1 cellular context compared by ENCODE assay signal in the genomic region with DNA sequence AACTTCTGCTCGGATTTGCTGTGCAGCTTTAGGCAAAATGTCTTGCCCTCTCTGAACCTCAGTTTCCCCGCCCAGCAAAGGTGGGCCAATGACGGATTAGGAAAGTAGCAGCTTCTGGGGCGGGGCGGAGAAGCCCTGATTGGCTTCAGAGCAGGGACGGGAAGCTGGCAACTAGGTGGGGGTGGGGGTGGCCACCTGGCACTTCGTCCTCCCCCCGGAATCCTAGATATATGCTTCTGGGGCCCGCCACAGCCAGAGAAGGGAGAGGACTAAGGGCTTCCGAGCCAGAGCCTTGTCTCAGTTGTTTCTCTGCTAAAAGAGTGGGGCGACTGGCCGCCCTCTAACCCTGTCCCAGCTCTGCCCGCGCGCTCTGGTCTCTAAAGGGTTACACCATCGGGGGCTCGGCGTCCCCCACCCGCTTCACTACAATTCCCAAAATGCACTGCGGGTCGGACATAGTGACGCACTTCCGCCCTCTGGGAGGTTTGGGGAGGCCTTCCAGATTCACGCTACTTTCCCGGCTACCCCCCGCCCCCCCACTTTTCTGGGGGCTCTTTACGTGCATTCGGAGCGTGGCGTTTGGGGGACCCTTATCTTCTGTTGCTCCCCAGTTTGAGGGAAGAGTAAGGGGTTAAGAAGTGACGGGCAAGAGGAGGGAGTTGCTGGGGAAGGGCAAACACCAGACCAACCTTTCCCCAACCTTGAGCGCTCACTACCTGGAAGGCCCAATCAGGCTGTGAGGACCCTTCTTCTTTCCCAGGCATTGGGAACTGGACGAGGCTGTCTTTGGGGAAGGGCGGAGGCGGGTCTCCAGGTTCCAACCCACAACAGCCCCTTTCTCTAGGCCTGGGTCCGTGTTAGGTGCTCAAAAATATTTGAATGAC.
TF ChIP-seq lines count a peak whose summit lies in the region.

No MANE protein-coding gene starts in this region.

TF ChIP-seq in HepG2, 621 proteins besides CTCF, POLR2A, EP300 and RAD21 (continued from another document and continues in another):
- TF ChIP-seq, protein P1, sequence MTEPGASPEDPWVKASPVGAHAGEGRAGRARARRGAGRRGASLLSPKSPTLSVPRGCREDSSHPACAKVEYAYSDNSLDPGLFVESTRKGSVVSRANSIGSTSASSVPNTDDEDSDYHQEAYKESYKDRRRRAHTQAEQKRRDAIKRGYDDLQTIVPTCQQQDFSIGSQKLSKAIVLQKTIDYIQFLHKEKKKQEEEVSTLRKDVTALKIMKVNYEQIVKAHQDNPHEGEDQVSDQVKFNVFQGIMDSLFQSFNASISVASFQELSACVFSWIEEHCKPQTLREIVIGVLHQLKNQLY (CRISPR knock-in tag; IDR thresholded peaks at IDR 0.05): 0 out of 2 replicates have a peak, but pooled peaks have one; percentile 23
- TF ChIP-seq PITX1 (CRISPR knock-in tag; IDR thresholded peaks at IDR 0.05) (peak; percentile 21; the same call in 1 of the 2 replicates), SMYD3 (CRISPR knock-in tag; IDR thresholded peaks at IDR 0.05) (0 out of 2 replicates have a peak, but pooled peaks have one; percentile 35), HCFC1 (IDR thresholded peaks at IDR 0.05; ENCODE audit: low read depth, low read length) (peak; percentile 90), CBFB (CRISPR knock-in tag; IDR thresholded peaks at IDR 0.05) (peak; percentile 60; the same call in 1 of the 2 replicates), ZNF878 (CRISPR knock-in tag; IDR thresholded peaks at IDR 0.05) (peak; percentile 54; the same call in 1 of the 2 replicates), GATAD2A (CRISPR knock-in tag; IDR thresholded peaks at IDR 0.05) (peak; percentile 65), GATAD1 (CRISPR knock-in tag; IDR thresholded peaks at IDR 0.05) (peak; percentile 85), MEIS2 (CRISPR knock-in tag; IDR thresholded peaks at IDR 0.05) (peak; percentile 86; the same call in 1 of the 2 replicates), ZNF558 (CRISPR knock-in tag; IDR thresholded peaks at IDR 0.05; ENCODE audit: borderline replicate concordance) (no peak), GABPA (IDR thresholded peaks at IDR 0.05; ENCODE audit: low read depth, low read length) (peak; percentile 80), GABPA (CRISPR knock-in tag; IDR thresholded peaks at IDR 0.05; ENCODE audit: low read depth) (peak; percentile 96), NCOA2 (CRISPR knock-in tag; IDR thresholded peaks at IDR 0.05) (peak; percentile 47), NCOA5 (CRISPR knock-in tag; IDR thresholded peaks at IDR 0.05) (no peak), NFE2 (CRISPR knock-in tag; IDR thresholded peaks at IDR 0.05) (no peak), ZNF326 (CRISPR knock-in tag; IDR thresholded peaks at IDR 0.05; ENCODE audit: borderline replicate concordance) (0 out of 2 replicates have a peak, but pooled peaks have one; percentile 20), YEATS4 (CRISPR knock-in tag; IDR thresholded peaks at IDR 0.05; ENCODE audit: borderline replicate concordance) (peak; percentile 73), ZNF672 (CRISPR knock-in tag; IDR thresholded peaks at IDR 0.05) (no peak), PHF5A (CRISPR knock-in tag; IDR thresholded peaks at IDR 0.05; ENCODE audit: low read depth, unreplicated experiment) (peak; percentile 70), ZNF274 (CRISPR knock-in tag; IDR thresholded peaks at IDR 0.05) (0 out of 2 replicates have a peak, but pooled peaks have one; percentile 41), HNRNPUL1 (IDR thresholded peaks at IDR 0.05; ENCODE audit: low read depth, low read length) (no peak), ZNF883 (CRISPR knock-in tag; IDR thresholded peaks at IDR 0.05; ENCODE audit: not compliant biosample characterization) (no peak), ZNF629 (CRISPR knock-in tag; conservative IDR thresholded peaks at IDR 0.05) (peak; percentile 22; the same call in 1 of the 2 replicates), MTA3 (CRISPR knock-in tag; IDR thresholded peaks at IDR 0.05) (no peak), TBL1XR1 (IDR thresholded peaks at IDR 0.05; ENCODE audit: borderline replicate concordance, low read length, partially characterized antibody) (peak; percentile 44), ZNF235 (CRISPR knock-in tag; IDR thresholded peaks at IDR 0.05; ENCODE audit: borderline replicate concordance) (peak; percentile 11; the same call in 1 of the 2 replicates), HDAC6 (IDR thresholded peaks at IDR 0.05; ENCODE audit: low read depth, low read length) (no peak), SATB2 (CRISPR knock-in tag; IDR thresholded peaks at IDR 0.05) (no peak), NRL (CRISPR knock-in tag; IDR thresholded peaks at IDR 0.05; ENCODE audit: borderline replicate concordance) (0 out of 2 replicates have a peak, but pooled peaks have one; percentile 59), KDM1A (CRISPR knock-in tag; IDR thresholded peaks at IDR 0.05) (peak; percentile 91), TSC22D2 (CRISPR knock-in tag; IDR thresholded peaks at IDR 0.05; ENCODE audit: borderline replicate concordance) (0 out of 2 replicates have a peak, but pooled peaks have one; percentile 46), STAG1 (CRISPR knock-in tag; IDR thresholded peaks at IDR 0.05) (no peak; the same call in 1 of the 2 replicates), FOXA3 (CRISPR knock-in tag; IDR thresholded peaks at IDR 0.05) (peak; percentile 37; the same call in 1 of the 2 replicates), CEBPG (CRISPR knock-in tag; IDR thresholded peaks at IDR 0.05) (0 out of 2 replicates have a peak, but pooled peaks have one; percentile 23), GABPB1 (CRISPR knock-in tag; IDR thresholded peaks at IDR 0.05) (peak; percentile 95), ZNF781 (CRISPR knock-in tag; IDR thresholded peaks at IDR 0.05; ENCODE audit: borderline replicate concordance, not compliant biosample characterization) (peak; percentile 68), XRCC5 (optimal IDR thresholded peaks at IDR 0.05; ENCODE audit: low read length) (peak; percentile 30), KLF16 (CRISPR knock-in tag; IDR thresholded peaks at IDR 0.05) (peak in 1 of 2 experiments; percentile 70; a peak in 1 of 4 replicates), PAF1 (CRISPR knock-in tag; IDR thresholded peaks at IDR 0.05) (0 out of 2 replicates have a peak, but pooled peaks have one; percentile 76), ZFP1 (CRISPR knock-in tag; IDR thresholded peaks at IDR 0.05) (no peak), DMAP1 (CRISPR knock-in tag; IDR thresholded peaks at IDR 0.05) (no peak)
- TF ChIP-seq, protein P2, sequence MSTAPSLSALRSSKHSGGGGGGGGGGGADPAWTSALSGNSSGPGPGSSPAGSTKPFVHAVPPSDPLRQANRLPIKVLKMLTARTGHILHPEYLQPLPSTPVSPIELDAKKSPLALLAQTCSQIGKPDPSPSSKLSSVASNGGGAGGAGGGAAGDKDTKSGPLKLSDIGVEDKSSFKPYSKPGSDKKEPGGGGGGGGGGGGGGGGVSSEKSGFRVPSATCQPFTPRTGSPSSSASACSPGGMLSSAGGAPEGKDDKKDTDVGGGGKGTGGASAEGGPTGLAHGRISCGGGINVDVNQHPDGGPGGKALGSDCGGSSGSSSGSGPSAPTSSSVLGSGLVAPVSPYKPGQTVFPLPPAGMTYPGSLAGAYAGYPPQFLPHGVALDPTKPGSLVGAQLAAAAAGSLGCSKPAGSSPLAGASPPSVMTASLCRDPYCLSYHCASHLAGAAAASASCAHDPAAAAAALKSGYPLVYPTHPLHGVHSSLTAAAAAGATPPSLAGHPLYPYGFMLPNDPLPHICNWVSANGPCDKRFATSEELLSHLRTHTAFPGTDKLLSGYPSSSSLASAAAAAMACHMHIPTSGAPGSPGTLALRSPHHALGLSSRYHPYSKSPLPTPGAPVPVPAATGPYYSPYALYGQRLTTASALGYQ (CRISPR knock-in tag; IDR thresholded peaks at IDR 0.05): 0 out of 2 replicates have a peak, but pooled peaks have one; percentile 22
- TF ChIP-seq, protein P3, sequence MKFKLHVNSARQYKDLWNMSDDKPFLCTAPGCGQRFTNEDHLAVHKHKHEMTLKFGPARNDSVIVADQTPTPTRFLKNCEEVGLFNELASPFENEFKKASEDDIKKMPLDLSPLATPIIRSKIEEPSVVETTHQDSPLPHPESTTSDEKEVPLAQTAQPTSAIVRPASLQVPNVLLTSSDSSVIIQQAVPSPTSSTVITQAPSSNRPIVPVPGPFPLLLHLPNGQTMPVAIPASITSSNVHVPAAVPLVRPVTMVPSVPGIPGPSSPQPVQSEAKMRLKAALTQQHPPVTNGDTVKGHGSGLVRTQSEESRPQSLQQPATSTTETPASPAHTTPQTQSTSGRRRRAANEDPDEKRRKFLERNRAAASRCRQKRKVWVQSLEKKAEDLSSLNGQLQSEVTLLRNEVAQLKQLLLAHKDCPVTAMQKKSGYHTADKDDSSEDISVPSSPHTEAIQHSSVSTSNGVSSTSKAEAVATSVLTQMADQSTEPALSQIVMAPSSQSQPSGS (CRISPR knock-in tag; IDR thresholded peaks at IDR 0.05): peak; percentile 60; the same call in 1 of the 2 replicates
- TF ChIP-seq, protein P4, sequence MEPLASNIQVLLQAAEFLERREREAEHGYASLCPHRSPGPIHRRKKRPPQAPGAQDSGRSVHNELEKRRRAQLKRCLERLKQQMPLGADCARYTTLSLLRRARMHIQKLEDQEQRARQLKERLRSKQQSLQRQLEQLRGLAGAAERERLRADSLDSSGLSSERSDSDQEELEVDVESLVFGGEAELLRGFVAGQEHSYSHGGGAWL (CRISPR knock-in tag; IDR thresholded peaks at IDR 0.05): 0 out of 2 replicates have a peak, but pooled peaks have one; percentile 27
- TF ChIP-seq, protein P5, sequence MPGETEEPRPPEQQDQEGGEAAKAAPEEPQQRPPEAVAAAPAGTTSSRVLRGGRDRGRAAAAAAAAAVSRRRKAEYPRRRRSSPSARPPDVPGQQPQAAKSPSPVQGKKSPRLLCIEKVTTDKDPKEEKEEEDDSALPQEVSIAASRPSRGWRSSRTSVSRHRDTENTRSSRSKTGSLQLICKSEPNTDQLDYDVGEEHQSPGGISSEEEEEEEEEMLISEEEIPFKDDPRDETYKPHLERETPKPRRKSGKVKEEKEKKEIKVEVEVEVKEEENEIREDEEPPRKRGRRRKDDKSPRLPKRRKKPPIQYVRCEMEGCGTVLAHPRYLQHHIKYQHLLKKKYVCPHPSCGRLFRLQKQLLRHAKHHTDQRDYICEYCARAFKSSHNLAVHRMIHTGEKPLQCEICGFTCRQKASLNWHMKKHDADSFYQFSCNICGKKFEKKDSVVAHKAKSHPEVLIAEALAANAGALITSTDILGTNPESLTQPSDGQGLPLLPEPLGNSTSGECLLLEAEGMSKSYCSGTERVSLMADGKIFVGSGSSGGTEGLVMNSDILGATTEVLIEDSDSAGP (CRISPR knock-in tag; IDR thresholded peaks at IDR 0.05; ENCODE audit: borderline replicate concordance): peak; percentile 98
- TF ChIP-seq, protein P6, sequence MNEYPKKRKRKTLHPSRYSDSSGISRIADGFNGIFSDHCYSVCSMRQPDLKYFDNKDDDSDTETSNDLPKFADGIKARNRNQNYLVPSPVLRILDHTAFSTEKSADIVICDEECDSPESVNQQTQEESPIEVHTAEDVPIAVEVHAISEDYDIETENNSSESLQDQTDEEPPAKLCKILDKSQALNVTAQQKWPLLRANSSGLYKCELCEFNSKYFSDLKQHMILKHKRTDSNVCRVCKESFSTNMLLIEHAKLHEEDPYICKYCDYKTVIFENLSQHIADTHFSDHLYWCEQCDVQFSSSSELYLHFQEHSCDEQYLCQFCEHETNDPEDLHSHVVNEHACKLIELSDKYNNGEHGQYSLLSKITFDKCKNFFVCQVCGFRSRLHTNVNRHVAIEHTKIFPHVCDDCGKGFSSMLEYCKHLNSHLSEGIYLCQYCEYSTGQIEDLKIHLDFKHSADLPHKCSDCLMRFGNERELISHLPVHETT (CRISPR knock-in tag; conservative IDR thresholded peaks at IDR 0.05): peak; percentile 68; the same call in 1 of the 2 replicates
- TF ChIP-seq, protein P7, sequence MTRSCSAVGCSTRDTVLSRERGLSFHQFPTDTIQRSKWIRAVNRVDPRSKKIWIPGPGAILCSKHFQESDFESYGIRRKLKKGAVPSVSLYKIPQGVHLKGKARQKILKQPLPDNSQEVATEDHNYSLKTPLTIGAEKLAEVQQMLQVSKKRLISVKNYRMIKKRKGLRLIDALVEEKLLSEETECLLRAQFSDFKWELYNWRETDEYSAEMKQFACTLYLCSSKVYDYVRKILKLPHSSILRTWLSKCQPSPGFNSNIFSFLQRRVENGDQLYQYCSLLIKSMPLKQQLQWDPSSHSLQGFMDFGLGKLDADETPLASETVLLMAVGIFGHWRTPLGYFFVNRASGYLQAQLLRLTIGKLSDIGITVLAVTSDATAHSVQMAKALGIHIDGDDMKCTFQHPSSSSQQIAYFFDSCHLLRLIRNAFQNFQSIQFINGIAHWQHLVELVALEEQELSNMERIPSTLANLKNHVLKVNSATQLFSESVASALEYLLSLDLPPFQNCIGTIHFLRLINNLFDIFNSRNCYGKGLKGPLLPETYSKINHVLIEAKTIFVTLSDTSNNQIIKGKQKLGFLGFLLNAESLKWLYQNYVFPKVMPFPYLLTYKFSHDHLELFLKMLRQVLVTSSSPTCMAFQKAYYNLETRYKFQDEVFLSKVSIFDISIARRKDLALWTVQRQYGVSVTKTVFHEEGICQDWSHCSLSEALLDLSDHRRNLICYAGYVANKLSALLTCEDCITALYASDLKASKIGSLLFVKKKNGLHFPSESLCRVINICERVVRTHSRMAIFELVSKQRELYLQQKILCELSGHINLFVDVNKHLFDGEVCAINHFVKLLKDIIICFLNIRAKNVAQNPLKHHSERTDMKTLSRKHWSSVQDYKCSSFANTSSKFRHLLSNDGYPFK (CRISPR knock-in tag; IDR thresholded peaks at IDR 0.05; ENCODE audit: borderline replicate concordance): peak; percentile 62; the same call in 1 of the 2 replicates
- TF ChIP-seq, protein P8, sequence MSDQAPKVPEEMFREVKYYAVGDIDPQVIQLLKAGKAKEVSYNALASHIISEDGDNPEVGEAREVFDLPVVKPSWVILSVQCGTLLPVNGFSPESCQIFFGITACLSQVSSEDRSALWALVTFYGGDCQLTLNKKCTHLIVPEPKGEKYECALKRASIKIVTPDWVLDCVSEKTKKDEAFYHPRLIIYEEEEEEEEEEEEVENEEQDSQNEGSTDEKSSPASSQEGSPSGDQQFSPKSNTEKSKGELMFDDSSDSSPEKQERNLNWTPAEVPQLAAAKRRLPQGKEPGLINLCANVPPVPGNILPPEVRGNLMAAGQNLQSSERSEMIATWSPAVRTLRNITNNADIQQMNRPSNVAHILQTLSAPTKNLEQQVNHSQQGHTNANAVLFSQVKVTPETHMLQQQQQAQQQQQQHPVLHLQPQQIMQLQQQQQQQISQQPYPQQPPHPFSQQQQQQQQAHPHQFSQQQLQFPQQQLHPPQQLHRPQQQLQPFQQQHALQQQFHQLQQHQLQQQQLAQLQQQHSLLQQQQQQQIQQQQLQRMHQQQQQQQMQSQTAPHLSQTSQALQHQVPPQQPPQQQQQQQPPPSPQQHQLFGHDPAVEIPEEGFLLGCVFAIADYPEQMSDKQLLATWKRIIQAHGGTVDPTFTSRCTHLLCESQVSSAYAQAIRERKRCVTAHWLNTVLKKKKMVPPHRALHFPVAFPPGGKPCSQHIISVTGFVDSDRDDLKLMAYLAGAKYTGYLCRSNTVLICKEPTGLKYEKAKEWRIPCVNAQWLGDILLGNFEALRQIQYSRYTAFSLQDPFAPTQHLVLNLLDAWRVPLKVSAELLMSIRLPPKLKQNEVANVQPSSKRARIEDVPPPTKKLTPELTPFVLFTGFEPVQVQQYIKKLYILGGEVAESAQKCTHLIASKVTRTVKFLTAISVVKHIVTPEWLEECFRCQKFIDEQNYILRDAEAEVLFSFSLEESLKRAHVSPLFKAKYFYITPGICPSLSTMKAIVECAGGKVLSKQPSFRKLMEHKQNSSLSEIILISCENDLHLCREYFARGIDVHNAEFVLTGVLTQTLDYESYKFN (CRISPR knock-in tag; conservative IDR thresholded peaks at IDR 0.05): peak; percentile 40; the same call in 1 of the 2 replicates
